In genomic region chr16:2884041-2884451, GRCh38 we compare ENCODE assay signal across 7 cellular contexts. TPM values are rescaled to one million over a fixed set of nuclear protein-coding genes. Genes with fewer than 3 reads are reported as not detected.
DNase-seq lines count a peak whose midpoint lies in the region; ATAC-seq and TF ChIP-seq lines count a peak whose summit lies in the region.

No MANE protein-coding gene starts in this region.

- TF ChIP-seq CTCF in HFFc6 (IDR thresholded peaks at IDR 0.05): no peak
- no peak for TF ChIP-seq CTCF in WI38 (IDR thresholded peaks at IDR 0.05; ENCODE audit: low read depth, low read length)
- no peak for TF ChIP-seq CTCF in stomach (IDR thresholded peaks at IDR 0.05)

- peaks cover 0 to 8% (median 0%) of the 10 kb centered on the region in 4 donors for H3K36me3 ChIP-seq in stomach

- H3K27me3 Mint-ChIP-seq in HFFc6 (ENCODE audit: insufficient read depth): peaks cover 4% of the 10 kb centered on the region; the same call in 1 of the 2 replicates

- no peak for TF ChIP-seq POLR2A in stomach (IDR thresholded peaks at IDR 0.05)

- intact Hi-C loops in stomach (cut with DNase I; ENCODE audit: low total_unique reads): no loop called here

- ATAC-seq in HG03565 (IDR thresholded peaks at IDR 0.05; ENCODE audit: unreplicated experiment): no peak

- peak overlapping the region; percentile 88 for H3K4me3 ChIP-seq in WI38 (ENCODE audit: low read depth, low read length)
- H3K4me3 ChIP-seq in iPS-11a (ENCODE audit: low read depth, low read length): peak overlapping the region; percentile 82
- H3K4me3 ChIP-seq in stomach: peak overlapping the region; percentile 82 to 96 (median 92)

- DNase-seq in HFFc6 (no peak), stomach (no peak), SHP77 treated with DMSO at 0.1 percent for 48 hours (lab: John Stamatoyannopoulos, UW) (no peak), anterior cingulate cortex (lab: John Stamatoyannopoulos, UW) (no peak)

- no peaks in the 10 kb centered on the region for H3K9me3 Mint-ChIP-seq in HFFc6

- H3K36me3 Mint-ChIP-seq in HFFc6 (ENCODE audit: low read depth): no peaks in the 10 kb centered on the region; the same call in 1 of the 2 replicates

- H3K27me3 ChIP-seq in stomach: no peaks in the 10 kb centered on the region

- peaks cover 10 to 22% (median 20%) of the 10 kb centered on the region in 4 donors for H3K4me1 ChIP-seq in stomach

- peak overlapping the region; percentile 95 for H3K4me3 Mint-ChIP-seq in HFFc6

- TF ChIP-seq EP300 in stomach (IDR thresholded peaks at IDR 0.05): no peak

- 55 to 73% (median 61%) methylated on average over 17 to 18 of the region's 18 CpGs for WGBS in stomach, 5 donors

- no peaks in the 10 kb centered on the region for H3K9me3 ChIP-seq in stomach

- peak overlapping the region in 4 of 5 donors; percentile 97 to 99 (median 98) for H3K27ac ChIP-seq in stomach

- peak overlapping the region; percentile 90 for H3K27ac Mint-ChIP-seq in HFFc6

- peaks cover 15% of the 10 kb centered on the region for H3K4me1 Mint-ChIP-seq in HFFc6 (ENCODE audit: low read depth)

RNA-seq across cellular contexts. Expression of gene FLYWCH2, which starts 1.0 kb away (rescaled TPM):
- total RNA-seq in HFFc6 (2021; fragmentation: NEBNext Ultra II Directional; extraction: Animal tissue kit (Norgen Biotek cat#: 25700)): 10 to 100 TPM; 24.5 to 29.3 (median 26.1) TPM
- 10 to 100 TPM; 19.6 to 76.4 (median 52.4) TPM for total RNA-seq in stomach
- polyA plus RNA-seq in stomach: 10 to 100 TPM; 30.1 to 43.4 (median 39.0) TPM

RNA-seq across cellular contexts. Expression of gene PRSS22, which starts 26.1 kb away (rescaled TPM):
- not detected for total RNA-seq in HFFc6 (2021; fragmentation: NEBNext Ultra II Directional; extraction: Animal tissue kit (Norgen Biotek cat#: 25700))
- total RNA-seq in stomach: 10 to 100 TPM in 2 of 5 donors, 1 to 10 TPM in 2, not detected in 1; 1.8 to 33.2 (median 9.8) TPM
- 10 to 100 TPM in 2 of 3 donors, 1 to 10 TPM in 1; 5.2 to 62.2 (median 22.7) TPM for polyA plus RNA-seq in stomach

RNA-seq across cellular contexts. Expression of gene FLYWCH1, which starts 27.7 kb away (rescaled TPM):
- total RNA-seq in HFFc6 (2021; fragmentation: NEBNext Ultra II Directional; extraction: Animal tissue kit (Norgen Biotek cat#: 25700)): 10 to 100 TPM; 30.3 to 34.9 (median 33.7) TPM
- total RNA-seq in stomach: 100 to 1,000 TPM in 1 of 5 donors, 10 to 100 TPM in 4; 10.5 to 121 (median 26.5) TPM
- 10 to 100 TPM in 2 of 3 donors, 1 to 10 TPM in 1; 8.1 to 18.1 (median 12.0) TPM for polyA plus RNA-seq in stomach

RNA-seq across cellular contexts. Expression of gene ZG16B, which starts 53.9 kb away (rescaled TPM):
- total RNA-seq in HFFc6 (2021; fragmentation: NEBNext Ultra II Directional; extraction: Animal tissue kit (Norgen Biotek cat#: 25700)): under 1 TPM in 4 of 6 experiments, not detected in 2; 0.41 to 0.68 (median 0.46) TPM
- total RNA-seq in stomach: 10 to 100 TPM in 2 of 5 donors, not detected in 3; 15.6 to 39.0 TPM
- polyA plus RNA-seq in stomach: 10 to 100 TPM; 13.0 to 35.4 (median 22.3) TPM
